Comparison of ENCODE assay signal across 8 cellular contexts in the genomic region with DNA sequence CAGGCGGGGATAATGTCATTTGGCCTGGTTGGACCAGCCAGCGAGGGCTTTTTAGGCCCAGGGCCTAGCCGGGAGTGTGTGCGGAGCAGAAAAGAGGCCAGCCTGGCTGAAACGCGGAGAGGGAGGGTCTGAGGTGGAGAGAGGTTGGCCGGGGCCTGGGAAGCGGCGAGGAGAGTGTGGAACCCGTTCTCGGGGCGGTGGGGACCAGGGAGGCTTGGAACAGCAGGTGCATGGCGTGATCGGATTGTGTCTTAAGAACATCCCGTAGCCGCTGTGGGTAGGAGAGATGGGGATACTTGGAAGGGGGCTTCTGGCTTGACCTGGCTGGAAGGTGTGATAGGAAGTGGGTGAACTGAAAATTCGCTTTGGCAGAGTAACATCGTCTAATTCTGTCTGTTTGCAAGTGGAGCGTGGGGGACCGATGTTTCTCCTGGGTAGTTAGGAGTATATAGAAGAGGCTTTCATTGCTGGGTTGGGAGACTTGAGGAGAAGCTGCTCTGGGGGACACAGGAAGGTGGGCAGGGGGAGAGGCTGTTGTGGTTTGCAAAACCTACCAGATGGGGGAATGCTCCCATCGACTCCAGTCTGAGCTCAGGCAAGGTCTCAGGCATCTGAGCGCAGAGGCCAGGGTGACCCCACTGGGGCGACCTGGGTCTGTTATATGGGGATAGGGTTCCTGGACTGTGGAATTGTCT. TPM values are rescaled to one million over a fixed set of nuclear protein-coding genes. Genes with fewer than 3 reads are reported as not detected.
A peak's percentile ranks its signal among the peaks of the same experiment; 100 is the strongest.
DNase-seq lines count a peak whose midpoint lies in the region; ATAC-seq and TF ChIP-seq lines count a peak whose summit lies in the region.

No MANE protein-coding gene starts in this region.

- H3K4me3 ChIP-seq in CD8-positive, alpha-beta T cell (ENCODE audit: low read depth, low read length) = peak overlapping the region; percentile 75
- H3K4me3 ChIP-seq in HFF-Myc (replicated peaks; ENCODE audit: low read depth, low read length) (peak overlapping the region; percentile 39), body of pancreas (peak overlapping the region; percentile 69 to 91), urinary bladder (ENCODE audit: low read depth, low read length) (peak overlapping the region; percentile 64)

- peak overlapping the region; percentile 87 for H3K27ac Mint-ChIP-seq in CD8-positive, alpha-beta T cell
- H3K27ac Mint-ChIP-seq in memory B cell = peak overlapping the region; percentile 96

- TF ChIP-seq POLR2A in body of pancreas (IDR thresholded peaks at IDR 0.05) = peak in 1 of 3 donors; percentile 30

- H3K4me1 ChIP-seq in CD8-positive, alpha-beta T cell (ENCODE audit: insufficient read depth, low read length) = peaks cover 22% of the 10 kb centered on the region
- peaks cover 75% of the 10 kb centered on the region for H3K4me1 ChIP-seq in body of pancreas
- H3K4me1 ChIP-seq in urinary bladder (ENCODE audit: insufficient read depth) = no peaks in the 10 kb centered on the region

- H3K36me3 Mint-ChIP-seq in CD8-positive, alpha-beta T cell = peaks cover 17% of the 10 kb centered on the region
- H3K36me3 Mint-ChIP-seq in memory B cell = peaks cover 16% of the 10 kb centered on the region

- H3K36me3 ChIP-seq in CD8-positive, alpha-beta T cell (ENCODE audit: insufficient read depth, low read length) = no peaks in the 10 kb centered on the region
- H3K36me3 ChIP-seq in body of pancreas (replicated peaks in 1 of 2; ENCODE audit: insufficient read depth in 1 of 2, low read depth in 2 of 2) (no peaks in the 10 kb centered on the region), urinary bladder (ENCODE audit: insufficient read depth) (no peaks in the 10 kb centered on the region)

- H3K9me3 Mint-ChIP-seq in CD8-positive, alpha-beta T cell = no peaks in the 10 kb centered on the region
- no peaks in the 10 kb centered on the region for H3K9me3 Mint-ChIP-seq in memory B cell

- TF ChIP-seq CTCF in CD8-positive, alpha-beta T cell (IDR thresholded peaks at IDR 0.05) = no peak
- TF ChIP-seq CTCF in HFF-Myc (IDR thresholded peaks at IDR 0.05; ENCODE audit: low read depth, low read length, missing control alignments) = no peak
- TF ChIP-seq CTCF in body of pancreas (IDR thresholded peaks at IDR 0.05) = no peak

- CTCF ChIA-PET in CD8-positive, alpha-beta T cell (lab: Charles Lee) = interaction anchor here (0.9 to 2.2 kb wide), 3 partner anchors 32 to 207 kb away, joined by 3 to 6 read pairs (median 3); no protein-coding TSS in a partner anchor

- no peaks in the 10 kb centered on the region for H3K27me3 ChIP-seq in CD8-positive, alpha-beta T cell (ENCODE audit: insufficient read depth, low read length)
- H3K27me3 ChIP-seq in body of pancreas = no peaks in the 10 kb centered on the region

- H3K27ac ChIP-seq in CD8-positive, alpha-beta T cell (ENCODE audit: low read depth, low read length) = peak overlapping the region; percentile 51
- H3K27ac ChIP-seq in body of pancreas (peak overlapping the region; percentile 85 to 88 (median 86)), urinary bladder (ENCODE audit: low read depth) (peak overlapping the region; percentile 25)

- H3K4me1 Mint-ChIP-seq in CD8-positive, alpha-beta T cell (ENCODE audit: low read depth) = peaks cover 33% of the 10 kb centered on the region
- H3K4me1 Mint-ChIP-seq in memory B cell = peaks cover 46% of the 10 kb centered on the region

- H3K9me3 ChIP-seq in CD8-positive, alpha-beta T cell (ENCODE audit: low read length) = no peaks in the 10 kb centered on the region
- no peaks in the 10 kb centered on the region for H3K9me3 ChIP-seq in body of pancreas

- intact Hi-C loops in CD8-positive, alpha-beta T cell (cut with DNase I, micrococcal nuclease) = loop anchor here (1.0 to 2.0 kb wide), 7 partner anchors 15 to 267 kb away; partner anchors contain the start of genes ELAVL1 (in 1 of the 2), NDUFA7 (in 1 of the 2), RPS28 (in 1 of the 2) and TIMM44 (in 1 of the 2)
- intact Hi-C loops in body of pancreas (cut with DNase I) = no loop called here

- peak in 1 of 7 experiments; percentile 19 for DNase-seq in CD8-positive, alpha-beta T cell
- DNase-seq in HFF-Myc (ENCODE audit: extremely low read depth, low read depth) (no peak), body of pancreas (no peak), memory B cell (ENCODE audit: low spot score in 2 of 2) (no peak), putamen (ENCODE audit: low spot score) (no peak)

- ATAC-seq in CD8-positive, alpha-beta T cell = no peak
- ATAC-seq in body of pancreas (no peak), memory B cell (ENCODE audit: low read depth) (no peak), HG03045 (IDR thresholded peaks at IDR 0.05; ENCODE audit: unreplicated experiment) (no peak), HG02642 (IDR thresholded peaks at IDR 0.05; ENCODE audit: poor library complexity, unreplicated experiment) (no peak)

- H3K4me3 Mint-ChIP-seq in CD8-positive, alpha-beta T cell = peak overlapping the region; percentile 85
- H3K4me3 Mint-ChIP-seq in memory B cell = peak overlapping the region; percentile 97

- WGBS in body of pancreas, 2 donors = 10 to 13% methylated on average over 19 to 23 of the region's 23 CpGs
- 18% methylated on average over 23 of the region's 23 CpGs for WGBS in urinary bladder

- POLR2A ChIA-PET in CD8-positive, alpha-beta T cell (lab: Charles Lee) = interaction anchor here (0.6 to 1.6 kb wide), 6 partner anchors 17 to 687 kb away, joined by 3 to 6 read pairs (median 4); partner anchors contain the start of genes MCOLN1, NDUFA7 and RPS28

- H3K27me3 Mint-ChIP-seq in CD8-positive, alpha-beta T cell (ENCODE audit: low read depth) = no peaks in the 10 kb centered on the region
- H3K27me3 Mint-ChIP-seq in memory B cell = no peaks in the 10 kb centered on the region

RNA-seq across cellular contexts. Expression of gene CERS4, which starts 0.9 kb away (rescaled TPM):
- 1 to 10 TPM; 6.9 to 7.2 TPM for total RNA-seq in CD8-positive, alpha-beta T cell
- 10 to 100 TPM; 53.1 to 87.4 TPM for total RNA-seq in body of pancreas
- total RNA-seq in urinary bladder = 18.5 TPM
- 38.6 TPM for polyA plus RNA-seq in urinary bladder

Comparison
In these comparisons a context has a peak if more than half of its experiments do, and no peak if none do; other contexts are left out.
1. H3K27ac ChIP-seq: peak in every context shown above with its lines; median percentile 86 in body of pancreas; 51 in CD8-positive, alpha-beta T cell; 25 in urinary bladder.